Comparison of ENCODE assay signal across 10 cellular contexts in the genomic region with DNA sequence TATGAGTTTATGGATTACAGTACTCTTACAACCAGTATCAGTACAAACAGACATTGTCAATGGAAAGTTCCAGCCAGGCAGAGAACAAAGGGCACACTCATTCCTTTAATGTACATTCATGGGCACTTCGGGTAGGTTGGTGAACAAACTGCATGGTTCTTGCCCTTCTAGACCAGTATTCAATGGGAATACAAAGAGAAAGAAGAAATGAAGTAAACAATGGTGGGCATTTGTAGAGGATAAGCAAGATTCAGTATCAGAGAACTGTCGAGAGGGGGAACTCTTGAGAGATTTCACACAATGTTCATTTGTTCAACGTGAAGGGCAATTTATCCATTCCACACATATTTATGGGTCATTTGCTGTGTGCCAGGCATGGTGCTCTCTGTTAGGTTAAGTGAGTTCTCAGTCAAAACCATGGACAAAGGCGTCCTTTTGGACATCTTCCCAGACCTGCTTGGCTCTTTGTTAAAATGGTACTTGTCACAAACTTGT.
DNase-seq lines count a peak whose midpoint lies in the region; ATAC-seq and TF ChIP-seq lines count a peak whose summit lies in the region.
"Had no signal": no experiment of that assay in that cellular context is flagged by ENCODE, and none has a peak within 500 bp of the region (broad histone marks: within the 10 kb centered on the region; RNA-seq: fewer than 3 reads in every experiment).

No MANE protein-coding gene starts in this region.

- no peak overlapping the region for H3K56ac ChIP-seq in IMR-90 (ENCODE audit: extremely low read depth, insufficient read depth, low read length)

- no peaks in the 10 kb centered on the region for H3K27me3 ChIP-seq in IMR-90 (ENCODE audit: control insufficient read depth, insufficient read depth, low read length)

- no peak overlapping the region for H2BK20ac ChIP-seq in IMR-90 (ENCODE audit: low read depth, low read length)

- H4K8ac ChIP-seq in IMR-90 (ENCODE audit: low read depth in 2 of 2, low read length in 2 of 2), result no peak overlapping the region

- H3K4ac ChIP-seq in IMR-90 (ENCODE audit: low read depth, low read length), result no peak overlapping the region

- no peak overlapping the region for H2AK9ac ChIP-seq in IMR-90 (replicated peaks; ENCODE audit: low read depth, low read length, poor library complexity)

- in situ Hi-C loops in IMR-90 (cut with MboI; ENCODE audit: low sequenced_read_pairs), result no loop called here

- no peak overlapping the region for H3K23ac ChIP-seq in IMR-90 (ENCODE audit: low read depth, low read length)

- no peaks in the 10 kb centered on the region for H3K36me3 ChIP-seq in IMR-90 (ENCODE audit: control insufficient read depth, insufficient read depth, low read length)
- H3K36me3 ChIP-seq: HAP-1 had no signal

- H3K4me3 Mint-ChIP-seq in brain (no peak overlapping the region), neural crest cell (no peak overlapping the region)
- no peak overlapping the region for H3K4me3 Mint-ChIP-seq in stimulated activated effector memory CD8-positive, alpha-beta T cell treated with anti-CD3 and anti-CD28 coated beads, Interleukin-12 subunit alpha, Interleukin-12 subunit beta, amount 100 ng/mL, for 72 hours
- H3K4me3 Mint-ChIP-seq: nephron had no signal

- no peak overlapping the region for H2BK5ac ChIP-seq in IMR-90 (ENCODE audit: low read depth, low read length, poor library complexity, severe bottlenecking)

- no peak overlapping the region for H4K5ac ChIP-seq in IMR-90 (ENCODE audit: low read depth, low read length)

- H3K14ac ChIP-seq in IMR-90 (replicated peaks; ENCODE audit: low read depth, low read length), result no peak overlapping the region

- H4K91ac ChIP-seq in IMR-90 (ENCODE audit: insufficient read depth, low read depth, low read length), result no peak overlapping the region

- peaks cover 0 to 10% (median 4%) of the 10 kb centered on the region in 5 experiments for H3K9me3 Mint-ChIP-seq in brain
- peaks cover 11% of the 10 kb centered on the region for H3K9me3 Mint-ChIP-seq in neural crest cell
- H3K9me3 Mint-ChIP-seq in stimulated activated effector memory CD8-positive, alpha-beta T cell treated with anti-CD3 and anti-CD28 coated beads, Interleukin-12 subunit alpha, Interleukin-12 subunit beta, amount 100 ng/mL, for 72 hours, result no peaks in the 10 kb centered on the region

- TF ChIP-seq POLR2A in IMR-90 (IDR thresholded peaks at IDR 0.05; ENCODE audit: low read depth, low read length), result no peak

- peaks cover 13% of the 10 kb centered on the region for H3K27me3 Mint-ChIP-seq in brain
- no peaks in the 10 kb centered on the region for H3K27me3 Mint-ChIP-seq in neural crest cell (ENCODE audit: low read depth)

- no peak for TF ChIP-seq RAD21 in IMR-90 (IDR thresholded peaks at IDR 0.05; ENCODE audit: low read length)

- H4K20me1 ChIP-seq in IMR-90 (ENCODE audit: insufficient read depth, low read length), result no peaks in the 10 kb centered on the region

- no peaks in the 10 kb centered on the region for H3K9me3 ChIP-seq in IMR-90 (ENCODE audit: control insufficient read depth, insufficient read depth, low read length)
- H3K9me3 ChIP-seq: HAP-1 had no signal

- H2AK5ac ChIP-seq in IMR-90 (ENCODE audit: low read depth, low read length), result no peak overlapping the region

- dilution Hi-C loops in IMR-90 (cut with HindIII; ENCODE audit: low sequenced_read_pairs, unreplicated experiment), result no loop called here

- DNase-seq in DMS79 (lab: John Stamatoyannopoulos, UW) (peak; percentile 17), IMR-90 (peak; percentile 3), neural crest cell (ENCODE audit: low read depth, low spot score) (no peak), NOMO-1 treated with DMSO at 0.1 percent for 48 hours (lab: John Stamatoyannopoulos, UW; ENCODE audit: unreplicated experiment) (no peak)
- no peak for DNase-seq in stimulated activated effector memory CD8-positive, alpha-beta T cell treated with anti-CD3 and anti-CD28 coated beads, Interleukin-12 subunit alpha, Interleukin-12 subunit beta, amount 100 ng/mL, for 72 hours (ENCODE audit: low spot score in 2 of 2)

- intact Hi-C loops in IMR-90 (cut with micrococcal nuclease), result no loop called here

- CTCF ChIA-PET in IMR-90 (lab: Yijun Ruan, JAX), result interaction anchor here (0.6 kb wide), 1 partner anchor 11 kb away, joined by 3 read pairs; no protein-coding TSS in a partner anchor

- no peak overlapping the region for H2BK15ac ChIP-seq in IMR-90 (ENCODE audit: low read depth, low read length)

- TF ChIP-seq CTCF in IMR-90 (conservative IDR thresholded peaks at IDR 0.05; ENCODE audit: low read depth, low read length) (peak; percentile 28; the same call in 1 of the 2 replicates), brain (conservative IDR thresholded peaks at IDR 0.05) (peak; percentile 22 to 41), neural crest cell (conservative IDR thresholded peaks at IDR 0.05) (peak; percentile 48)

- no peak overlapping the region for H3K9ac ChIP-seq in IMR-90 (ENCODE audit: low read depth, low read length)

- H3K27ac Mint-ChIP-seq in brain (no peak overlapping the region), neural crest cell (ENCODE audit: unreplicated experiment) (no peak overlapping the region)
- no peak overlapping the region for H3K27ac Mint-ChIP-seq in stimulated activated effector memory CD8-positive, alpha-beta T cell treated with anti-CD3 and anti-CD28 coated beads, Interleukin-12 subunit alpha, Interleukin-12 subunit beta, amount 100 ng/mL, for 72 hours

- no peaks in the 10 kb centered on the region for H3K4me1 Mint-ChIP-seq in brain
- H3K4me1 Mint-ChIP-seq in neural crest cell, result peaks cover 8% of the 10 kb centered on the region
- no peaks in the 10 kb centered on the region for H3K4me1 Mint-ChIP-seq in stimulated activated effector memory CD8-positive, alpha-beta T cell treated with anti-CD3 and anti-CD28 coated beads, Interleukin-12 subunit alpha, Interleukin-12 subunit beta, amount 100 ng/mL, for 72 hours
- H3K4me1 Mint-ChIP-seq: nephron had no signal

- H3K9me1 ChIP-seq in IMR-90 (ENCODE audit: insufficient read depth, low read length), result no peaks in the 10 kb centered on the region

- BruUV-seq in IMR-90 (replicated peaks; lab: Mats Ljungman, UMichigan), result no TSS peak

- no peaks in the 10 kb centered on the region for H3K79me1 ChIP-seq in IMR-90 (ENCODE audit: low read depth in 1 of 2, low read length in 2 of 2)

- no peaks in the 10 kb centered on the region for H3K36me3 Mint-ChIP-seq in brain
- H3K36me3 Mint-ChIP-seq in neural crest cell (ENCODE audit: low read depth), result no peaks in the 10 kb centered on the region
- H3K36me3 Mint-ChIP-seq in stimulated activated effector memory CD8-positive, alpha-beta T cell treated with anti-CD3 and anti-CD28 coated beads, Interleukin-12 subunit alpha, Interleukin-12 subunit beta, amount 100 ng/mL, for 72 hours, result no peaks in the 10 kb centered on the region

- no peaks in the 10 kb centered on the region for H3K4me1 ChIP-seq in IMR-90 (ENCODE audit: control insufficient read depth, insufficient read depth, low read length)
- H3K4me1 ChIP-seq: HAP-1 had no signal

- WGBS in IMR-90 (ENCODE audit: extremely low coverage in 2 of 2, insufficient read length in 1 of 2), 2 experiments, result no CpG with 5 or more reads among the region's 4 CpGs

- no peak overlapping the region for H2AFZ ChIP-seq in IMR-90 (replicated peaks; ENCODE audit: low read length, poor library complexity)

- no peak overlapping the region for H3K4me2 ChIP-seq in IMR-90 (ENCODE audit: low read depth, low read length)

- H3K4me3 ChIP-seq in IMR-90 (ENCODE audit: insufficient read depth, low read depth, low read length), result no peak overlapping the region
- H3K4me3 ChIP-seq: HAP-1 had no signal

- no peak overlapping the region for H2BK120ac ChIP-seq in IMR-90 (ENCODE audit: low read depth, low read length)

- POLR2A ChIA-PET in IMR-90 (lab: Charles Lee; ENCODE audit: unreplicated experiment), result no interaction called here

- no peak overlapping the region for H3K18ac ChIP-seq in IMR-90 (ENCODE audit: low read depth, low read length)

- H3K27ac ChIP-seq in IMR-90 (ENCODE audit: insufficient read depth, low read length), result no peak overlapping the region

- ATAC-seq in IMR-90 (ENCODE audit: low read depth) (no peak), GM21529 (IDR thresholded peaks at IDR 0.05; ENCODE audit: unreplicated experiment) (no peak), GM19397 (IDR thresholded peaks at IDR 0.05; ENCODE audit: unreplicated experiment) (no peak)
- no peak for ATAC-seq in stimulated activated effector memory CD8-positive, alpha-beta T cell treated with anti-CD3 and anti-CD28 coated beads, Interleukin-12 subunit alpha, Interleukin-12 subunit beta, amount 100 ng/mL, for 72 hours

TF ChIP-seq in IMR-90, 13 proteins besides CTCF, POLR2A, EP300 and RAD21:
- TF ChIP-seq CHD1 (IDR thresholded peaks at IDR 0.05; ENCODE audit: low read depth, low read length), result no peak
- TF ChIP-seq SMC3 (IDR thresholded peaks at IDR 0.05; ENCODE audit: low read depth, low read length), result 0 out of 2 replicates have a peak, but pooled peaks have one; percentile 6
- TF ChIP-seq FOS (IDR thresholded peaks at IDR 0.05; ENCODE audit: low read depth, low read length), result no peak
- TF ChIP-seq BHLHE40 (IDR thresholded peaks at IDR 0.05; ENCODE audit: low read depth, low read length), result no peak
- TF ChIP-seq RFX5 (IDR thresholded peaks at IDR 0.05; ENCODE audit: low read depth, low read length), result no peak

Comparison
In these comparisons a context has a peak if more than half of its experiments do, and no peak if none do; other contexts are left out.
1. DNase-seq: peak in DMS79 (single experiment) and IMR-90 (single experiment); none in neural crest cell (single experiment), NOMO-1 treated with DMSO at 0.1 percent for 48 hours (single experiment) and stimulated activated effector memory CD8-positive, alpha-beta T cell treated with anti-CD3 and anti-CD28 coated beads, Interleukin-12 subunit alpha, Interleukin-12 subunit beta, amount 100 ng/mL, for 72 hours (0 of 2).
2. Peak in every context shown above with its lines, with median percentiles within 50 percentile points of each other: CTCF ChIP-seq.